1 cellular context compared by ENCODE assay signal in genomic region chr17:14515015-14515414, GRCh38.
TF ChIP-seq lines count a peak whose summit lies in the region.

No MANE protein-coding gene starts in this region.

TF ChIP-seq in H1, 55 proteins besides CTCF, POLR2A, EP300 and RAD21 (continued from another document):
- no peak for TF ChIP-seq GTF2F1 (IDR thresholded peaks at IDR 0.05; ENCODE audit: borderline replicate concordance, low read depth, low read length)
- no peak for TF ChIP-seq JUND (IDR thresholded peaks at IDR 0.05; ENCODE audit: low read length)
- TF ChIP-seq RNF2 (IDR thresholded peaks at IDR 0.05; ENCODE audit: borderline replicate concordance, low read depth, low read length, missing control alignments, poor library complexity, severe bottlenecking): no peak
- no peak for TF ChIP-seq BACH1 (IDR thresholded peaks at IDR 0.05; ENCODE audit: low read length)
- no peak for TF ChIP-seq EZH2 (IDR thresholded peaks at IDR 0.05; ENCODE audit: low read depth, low read length, severe bottlenecking)
